ENCODE assay signal across 22 cellular contexts in the genomic region with DNA sequence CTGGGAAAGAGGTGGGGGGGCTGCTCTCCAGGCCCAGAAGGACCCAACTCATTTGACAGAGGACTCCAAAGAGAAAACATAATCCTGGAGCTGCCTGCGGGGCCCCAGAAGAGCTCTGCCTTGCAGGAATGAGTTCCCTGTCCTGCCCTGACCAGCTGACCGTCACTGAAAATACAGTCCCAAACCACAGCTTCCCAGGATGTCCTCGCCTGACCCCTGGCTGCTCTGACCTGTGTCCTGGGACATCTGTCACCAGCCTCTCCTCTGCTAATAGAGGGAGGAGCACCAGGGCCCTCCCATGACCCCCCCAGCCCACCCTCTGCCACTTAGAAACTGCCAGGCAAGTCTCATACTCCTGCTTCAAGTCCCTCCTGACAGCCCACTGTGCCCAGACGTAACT. TPM values are rescaled to one million over a fixed set of nuclear protein-coding genes. Genes with fewer than 3 reads are reported as not detected.
A peak's percentile ranks its signal among the peaks of the same experiment; 100 is the strongest.
DNase-seq lines count a peak whose midpoint lies in the region; ATAC-seq and TF ChIP-seq lines count a peak whose summit lies in the region.
"Had no signal": no experiment of that assay in that cellular context is flagged by ENCODE, and none has a peak within 500 bp of the region (broad histone marks: within the 10 kb centered on the region; RNA-seq: fewer than 3 reads in every experiment).

No MANE protein-coding gene starts in this region.

- H3K9me3 ChIP-seq in heart right ventricle: no peaks in the 10 kb centered on the region
- no peaks in the 10 kb centered on the region for H3K9me3 ChIP-seq in right cardiac atrium (ENCODE audit: control insufficient read depth, low read length)
- H3K9me3 ChIP-seq: MG63 had no signal

- H3K36me3 ChIP-seq in heart right ventricle: no peaks in the 10 kb centered on the region
- H3K36me3 ChIP-seq: MG63 had no signal

- 31 to 36% methylated on average over 4 of the region's 4 CpGs for WGBS in heart right ventricle, 2 donors
- 47% methylated on average over 4 of the region's 4 CpGs for WGBS in right cardiac atrium

- TF ChIP-seq CTCF in heart right ventricle (IDR thresholded peaks at IDR 0.05) (no peak), glutamatergic neuron (IDR thresholded peaks at IDR 0.05; ENCODE audit: partially characterized antibody, unreplicated experiment) (no peak), nephron (IDR thresholded peaks at IDR 0.05; ENCODE audit: unreplicated experiment in 3 of 3) (no peak)

- peak in 1 of 2 donors; percentile 26 for DNase-seq in heart right ventricle
- DNase-seq in right cardiac atrium: no peak
- DNase-seq in glutamatergic neuron: no peak
- no peak for DNase-seq in COLO829 (ENCODE audit: low spot score)
- DNase-seq in T-helper 9 cell: no peak
- DNase-seq in HT-29 (ENCODE audit: low spot score): no peak
- DNase-seq in LoVo (ENCODE audit: low spot score): no peak
- DNase-seq: CD8-positive, alpha-beta T cell; DMS 273 treated with DMSO at 0.1 percent for 48 hours; GDM1; GM23248; MG63; NCI-H1092; NCI-H510A treated with DMSO at 0.1 percent for 48 hours; NCI-H82; PC-3 had no signal

- H3K4me3 Mint-ChIP-seq in glutamatergic neuron (ENCODE audit: unreplicated experiment): peak overlapping the region; percentile 80
- no peak overlapping the region for H3K4me3 Mint-ChIP-seq in nephron
- H3K4me3 Mint-ChIP-seq: CD8-positive, alpha-beta T cell had no signal

- peaks cover 0 to 38% (median 17%) of the 10 kb centered on the region in 7 donors for H3K27me3 ChIP-seq in heart right ventricle
- H3K27me3 ChIP-seq in right cardiac atrium (ENCODE audit: control insufficient read depth, insufficient read depth): no peaks in the 10 kb centered on the region
- H3K27me3 ChIP-seq: MG63 had no signal

- peaks cover 15% of the 10 kb centered on the region for H3K9me3 Mint-ChIP-seq in glutamatergic neuron (ENCODE audit: unreplicated experiment)
- no peaks in the 10 kb centered on the region for H3K9me3 Mint-ChIP-seq in nephron
- H3K9me3 Mint-ChIP-seq: CD8-positive, alpha-beta T cell had no signal

- H3K27me3 Mint-ChIP-seq in glutamatergic neuron (ENCODE audit: unreplicated experiment) (peaks cover 30% of the 10 kb centered on the region), nephron (ENCODE audit: low read depth) (peaks cover 4% of the 10 kb centered on the region)

- H3K36me3 Mint-ChIP-seq in glutamatergic neuron (ENCODE audit: unreplicated experiment): peaks cover 3% of the 10 kb centered on the region
- peaks cover 3% of the 10 kb centered on the region for H3K36me3 Mint-ChIP-seq in nephron (ENCODE audit: low read depth)
- H3K36me3 Mint-ChIP-seq: CD8-positive, alpha-beta T cell had no signal

- H3K27ac ChIP-seq in heart right ventricle (no peak overlapping the region), right cardiac atrium (ENCODE audit: low read length) (no peak overlapping the region)
- H3K27ac ChIP-seq: GM23248, KMS-11, RWPE1 had no signal

- no peak overlapping the region for H3K4me3 ChIP-seq in heart right ventricle
- no peak overlapping the region for H3K4me3 ChIP-seq in right cardiac atrium (ENCODE audit: low read length)
- H3K4me3 ChIP-seq: GM12878, GM23248, MG63 had no signal

- ATAC-seq in heart right ventricle: peak in 7 of 8 donors; percentile 31 to 72 (median 45)
- ATAC-seq in right cardiac atrium: no peak
- ATAC-seq: CD8-positive, alpha-beta T cell; GM12878; PC-3 had no signal

- H3K4me1 Mint-ChIP-seq in glutamatergic neuron (ENCODE audit: low read depth, unreplicated experiment): peaks cover 62% of the 10 kb centered on the region
- peaks cover 47% of the 10 kb centered on the region for H3K4me1 Mint-ChIP-seq in nephron

- intact Hi-C loops in heart right ventricle (cut with DNase I) (no loop called here), right cardiac atrium (cut with DNase I) (no loop called here)

- no peak overlapping the region for H3K27ac Mint-ChIP-seq in glutamatergic neuron (ENCODE audit: unreplicated experiment)
- H3K27ac Mint-ChIP-seq in nephron: peak overlapping the region in 2 of 3 experiments; percentile 15 to 26
- H3K27ac Mint-ChIP-seq: CD8-positive, alpha-beta T cell had no signal

- H3K4me1 ChIP-seq in heart right ventricle (peaks cover 5 to 36% (median 16%) of the 10 kb centered on the region in 9 donors), right cardiac atrium (ENCODE audit: control insufficient read depth, insufficient read depth, low read length) (peaks cover 3% of the 10 kb centered on the region)

RNA-seq across cellular contexts. Expression of gene FIGNL2, which starts 9.8 kb away (rescaled TPM):
- total RNA-seq in heart right ventricle: under 1 TPM; 0.24 to 0.69 (median 0.41) TPM
- under 1 TPM; 0.22 TPM for polyA plus RNA-seq in heart right ventricle
- under 1 TPM; 0.25 to 0.39 (median 0.28) TPM for total RNA-seq in right cardiac atrium
- polyA plus RNA-seq in right cardiac atrium: 0.18 TPM
- 107 TPM for total RNA-seq in glutamatergic neuron (ENCODE audit: unreplicated experiment)
- total RNA-seq in HT-29 (2014; rRNA removed; shearing (Covaris generic)): not detected in 2 replicates
- total RNA-seq: GM12878, PC-3 had no signal
- polyA plus RNA-seq: GM12878 had no signal

RNA-seq across cellular contexts. Expression of gene ANKRD33, which starts 49.1 kb away (rescaled TPM):
- total RNA-seq in heart right ventricle (not detected), right cardiac atrium (not detected), glutamatergic neuron (ENCODE audit: unreplicated experiment) (not detected)
- polyA plus RNA-seq in heart right ventricle (under 1 TPM in 1 of 2 donors, not detected in 1; 0.01 TPM), right cardiac atrium (not detected)
- not detected in 2 replicates for total RNA-seq in HT-29 (2014; rRNA removed; shearing (Covaris generic))
- total RNA-seq: A172; CD8-positive, alpha-beta T cell; GM12878; GM23248; PC-3 had no signal
- polyA plus RNA-seq: BJ, GM12878, GM23248 had no signal

Comparison
In these comparisons a context has a peak if more than half of its experiments do, and no peak if none do; other contexts are left out.
1. ATAC-seq: peak in heart right ventricle (7 of 8); none in right cardiac atrium (0 of 2).
2. RNA of gene FIGNL2, which starts 9.8 kb away (total RNA-seq): 107 TPM in glutamatergic neuron (single experiment); 0.24 to 0.69 TPM in heart right ventricle, 0.25 to 0.39 TPM in right cardiac atrium and not detected in HT-29; every median in the first group is over 10 times any median in the second.